ENCODE assay signal across 18 cellular contexts in the genomic region with DNA sequence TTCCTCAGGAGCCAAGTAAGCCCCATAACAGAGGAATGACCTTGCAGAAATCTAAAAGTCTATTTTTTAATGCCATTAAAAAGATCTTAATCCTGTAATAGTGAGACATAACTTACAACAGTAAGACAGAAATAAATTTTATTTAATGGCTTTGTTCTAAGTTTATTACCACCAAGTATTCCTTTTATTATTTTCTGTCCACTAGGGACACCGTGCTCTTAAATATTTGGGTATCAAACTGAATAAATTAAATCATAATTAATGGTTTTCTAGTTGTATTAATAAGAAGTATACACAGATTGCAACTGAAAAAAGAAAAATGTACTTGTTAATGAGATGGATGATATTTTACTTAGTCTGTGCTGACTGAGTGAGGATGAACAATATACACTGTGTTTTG. TPM values are rescaled to one million over a fixed set of nuclear protein-coding genes. Genes with fewer than 3 reads are reported as not detected.
DNase-seq lines count a peak whose midpoint lies in the region; ATAC-seq, FAIRE-seq and TF ChIP-seq lines count a peak whose summit lies in the region.
"Had no signal": no experiment of that assay in that cellular context is flagged by ENCODE, and none has a peak within 500 bp of the region (broad histone marks: within the 10 kb centered on the region; RNA-seq: fewer than 3 reads in every experiment).

No MANE protein-coding gene starts in this region.

- H3K4me1 Mint-ChIP-seq in chondrocyte (ENCODE audit: low read depth) (peaks cover 19% of the 10 kb centered on the region), neural crest cell (peaks cover 32% of the 10 kb centered on the region)

- no peaks in the 10 kb centered on the region for H3K36me3 Mint-ChIP-seq in chondrocyte (ENCODE audit: low read depth)
- H3K36me3 Mint-ChIP-seq in neural crest cell (ENCODE audit: low read depth): no peaks in the 10 kb centered on the region

- H3K27me3 Mint-ChIP-seq in chondrocyte (ENCODE audit: low read depth): peaks cover 4% of the 10 kb centered on the region
- H3K27me3 Mint-ChIP-seq in neural crest cell (ENCODE audit: low read depth): no peaks in the 10 kb centered on the region

- no peak for TF ChIP-seq POLR2A in GM12892 (IDR thresholded peaks at IDR 0.05; ENCODE audit: low read depth, low read length)

- no peaks in the 10 kb centered on the region for H3K27me3 ChIP-seq in DND-41 (ENCODE audit: insufficient read depth, low read length, poor library complexity)
- H3K27me3 ChIP-seq: ascending aorta had no signal

- H3K4me2 ChIP-seq in DND-41 (ENCODE audit: insufficient read depth, low read length): no peak overlapping the region; the same call in 1 of the 2 replicates

- no peak overlapping the region for H3K9ac ChIP-seq in DND-41 (ENCODE audit: low read depth, low read length)

- H3K27ac Mint-ChIP-seq in chondrocyte (ENCODE audit: unreplicated experiment) (no peak overlapping the region), neural crest cell (ENCODE audit: unreplicated experiment) (no peak overlapping the region)
- H3K27ac Mint-ChIP-seq: stimulated activated naive B cell treated with anti-CD40 and anti-IgM and Interleukin-4, amounts not matched to agents 10 μg/mL and 1 μg/mL and 100 μg/mL, for 72 hours had no signal

- no peaks in the 10 kb centered on the region for H3K9me3 ChIP-seq in DND-41 (ENCODE audit: insufficient read depth, low read length, severe bottlenecking)
- H3K9me3 ChIP-seq: ascending aorta, lower lobe of right lung had no signal

- no peak for FAIRE-seq in GM12892 (lab: Jason Lieb, UNC)

- H2AFZ ChIP-seq in DND-41 (ENCODE audit: low read depth, low read length): no peak overlapping the region

- H3K4me3 Mint-ChIP-seq in chondrocyte (ENCODE audit: unreplicated experiment) (no peak overlapping the region), neural crest cell (peak overlapping the region; percentile 99)
- H3K4me3 Mint-ChIP-seq: stimulated activated naive B cell treated with anti-CD40 and anti-IgM and Interleukin-4, amounts not matched to agents 10 μg/mL and 1 μg/mL and 100 μg/mL, for 72 hours had no signal

- DNase-seq in DND-41 (no peak), LNCaP clone FGC (ENCODE audit: low read depth) (no peak), chondrocyte (ENCODE audit: low spot score) (no peak), neural crest cell (ENCODE audit: low read depth, low spot score) (no peak), nucleus accumbens (lab: John Stamatoyannopoulos, UW) (no peak), HuH-7.5 (ENCODE audit: low spot score) (no peak), GM12892 (ENCODE audit: insufficient read length) (no peak)
- DNase-seq in stimulated activated naive CD4-positive, alpha-beta T cell treated with Interleukin-2 at 50 U/mL for 16 hours (lab: John Stamatoyannopoulos, UW): no peak
- DNase-seq: activated gamma-delta T cell treated with Interleukin-2 at 50 U/mL for 16 hours; AML-193; KBM-7; lower lobe of right lung; NCI-H146; OCI-M1; stimulated activated naive B cell treated with anti-CD40 and anti-IgM and Interleukin-4, amounts not matched to agents 10 μg/mL and 1 μg/mL and 100 μg/mL, for 72 hours had no signal

- TF ChIP-seq CTCF in DND-41 (IDR thresholded peaks at IDR 0.05; ENCODE audit: borderline replicate concordance, extremely low read depth, low read length, poor library complexity, severe bottlenecking) (peak; percentile 19), LNCaP clone FGC (IDR thresholded peaks at IDR 0.05; ENCODE audit: control insufficient read depth, extremely low read depth, insufficient read depth) (peak; percentile 7; the same call in 1 of the 2 replicates), chondrocyte (IDR thresholded peaks at IDR 0.05) (peak; percentile 70), neural crest cell (conservative IDR thresholded peaks at IDR 0.05) (peak; percentile 49)

- H3K79me2 ChIP-seq in DND-41 (ENCODE audit: insufficient read depth, low read length): peaks cover 22% of the 10 kb centered on the region

- no peaks in the 10 kb centered on the region for H3K36me3 ChIP-seq in DND-41 (ENCODE audit: insufficient read depth, low read length)
- H3K36me3 ChIP-seq: ascending aorta, lower lobe of right lung had no signal

- H3K9me3 Mint-ChIP-seq in chondrocyte (ENCODE audit: low read depth): no peaks in the 10 kb centered on the region
- H3K9me3 Mint-ChIP-seq in neural crest cell: no peaks in the 10 kb centered on the region
- H3K9me3 Mint-ChIP-seq: stimulated activated naive B cell treated with anti-CD40 and anti-IgM and Interleukin-4, amounts not matched to agents 10 μg/mL and 1 μg/mL and 100 μg/mL, for 72 hours had no signal

- ATAC-seq in DND-41 (ENCODE audit: insufficient read depth, low read depth): no peak
- ATAC-seq: activated CD4-positive, CD25-positive, alpha-beta regulatory T cell treated with anti-CD3 and anti-CD28 coated beads, Interleukin-2, amount 50 U/mL, for 24 hours; lower lobe of right lung; stimulated activated naive B cell treated with anti-CD40 and anti-IgM and Interleukin-4, amounts not matched to agents 10 μg/mL and 1 μg/mL and 100 μg/mL, for 72 hours had no signal

- H3K4me1 ChIP-seq in DND-41 (ENCODE audit: insufficient read depth, low read length): peaks cover 53% of the 10 kb centered on the region

- no peaks in the 10 kb centered on the region; the same call in 1 of the 2 replicates for H4K20me1 ChIP-seq in DND-41 (ENCODE audit: insufficient read depth, low read length)

- H3K27ac ChIP-seq in DND-41 (ENCODE audit: low read length): no peak overlapping the region
- H3K27ac ChIP-seq: ascending aorta, lower lobe of right lung, skin epidermis had no signal

- H3K4me3 ChIP-seq in DND-41 (ENCODE audit: low read depth in 1 of 2, low read length in 2 of 2) (no peak overlapping the region), LNCaP clone FGC (ENCODE audit: low read depth, low read length) (no peak overlapping the region)
- H3K4me3 ChIP-seq: ascending aorta, lower lobe of right lung, skin epidermis had no signal

RNA-seq across cellular contexts. Expression of a gene that starts 3.1 kb away (rescaled TPM):
- total RNA-seq in chondrocyte (9.8 to 23.3 TPM (median 12.2 TPM) in 3 replicates), neural crest cell (40.0 and 43.4 TPM in 2 replicates)
- polyA plus RNA-seq in GM12892 (2012; ENCODE audit: missing spikeins): 26.6 TPM

Comparison
In these comparisons a context has a peak if more than half of its experiments do, and no peak if none do; other contexts are left out.
1. CTCF ChIP-seq: peak in every context shown above with its lines; median percentile 70 in chondrocyte; 49 in neural crest cell; 19 in DND-41; 7 in LNCaP clone FGC.